15 cellular contexts compared by ENCODE assay signal in genomic region chr11:119583585-119583984, GRCh38.
DNase-seq lines count a peak whose midpoint lies in the region; ATAC-seq and TF ChIP-seq lines count a peak whose summit lies in the region.
"Had no signal": no experiment of that assay in that cellular context is flagged by ENCODE, and none has a peak within 500 bp of the region (broad histone marks: within the 10 kb centered on the region; RNA-seq: fewer than 3 reads in every experiment).

No MANE protein-coding gene starts in this region.

- H3K9me3 ChIP-seq in HEK293 (ENCODE audit: control insufficient read depth, insufficient read depth, low read depth, low read length), result no peaks in the 10 kb centered on the region
- H3K9me3 ChIP-seq in iPS-20b (ENCODE audit: insufficient read depth, low read depth, low read length), result peaks cover 7% of the 10 kb centered on the region; the same call in 1 of the 2 replicates
- no peaks in the 10 kb centered on the region for H3K9me3 ChIP-seq in tibial artery
- H3K9me3 ChIP-seq in HAP-1, result no peaks in the 10 kb centered on the region; the same call in 1 of the 2 replicates
- H3K9me3 ChIP-seq: right atrium auricular region had no signal

- CTCF ChIA-PET in HEK293 (lab: Yijun Ruan, JAX), result interaction anchor here (1.0 to 2.2 kb wide), 4 partner anchors 12 to 41 kb away, joined by 3 to 9 read pairs (median 4); no protein-coding TSS in a partner anchor

- no peak overlapping the region for H3K27ac ChIP-seq in HEK293 (ENCODE audit: extremely low read depth, low read depth, low read length)
- no peak overlapping the region for H3K27ac ChIP-seq in iPS-20b (ENCODE audit: low read length)
- no peak overlapping the region for H3K27ac ChIP-seq in tibial artery
- H3K27ac ChIP-seq: right atrium auricular region had no signal

- H3K9ac ChIP-seq in iPS-20b (ENCODE audit: low read depth, low read length), result peak overlapping the region; percentile 89; the same call in 1 of the 2 replicates

- no peak for ATAC-seq in activated CD4-positive, CD25-positive, alpha-beta regulatory T cell treated with anti-CD3 and anti-CD28 coated beads, Interleukin-2, amount 50 U/mL, for 24 hours
- ATAC-seq: left colon had no signal

- H3K27me3 Mint-ChIP-seq in CD14-positive monocyte (ENCODE audit: low read depth in 3 of 3) (peaks cover 9 to 18% (median 17%) of the 10 kb centered on the region in 3 donors), brain (peaks cover 11% of the 10 kb centered on the region)

- peaks cover 40% of the 10 kb centered on the region for H3K4me1 Mint-ChIP-seq in CD14-positive monocyte
- peaks cover 33% of the 10 kb centered on the region for H3K4me1 Mint-ChIP-seq in brain

- in situ Hi-C loops in HAP-1 (cut with MboI; ENCODE audit: low sequenced_read_pairs), result no loop called here

- H3K4me3 ChIP-seq in HEK293 (ENCODE audit: low read depth, low read length) (no peak overlapping the region), iPS-20b (ENCODE audit: low read length) (peak overlapping the region; percentile 74; the same call in 1 of the 2 replicates), tibial artery (no peak overlapping the region), HAP-1 (no peak overlapping the region)

- intact Hi-C loops in CD14-positive monocyte (cut with micrococcal nuclease), result no loop called here
- intact Hi-C loops in tibial artery (cut with DNase I; ENCODE audit: low total_unique reads), result no loop called here

- H3K27ac Mint-ChIP-seq in CD14-positive monocyte, result no peak overlapping the region
- peak overlapping the region in 2 of 5 experiments; percentile 89 to 95 for H3K27ac Mint-ChIP-seq in brain
- H3K27ac Mint-ChIP-seq: B cell, IgD-negative memory B cell had no signal

- H3K4me3 Mint-ChIP-seq in CD14-positive monocyte, result peak overlapping the region in 1 of 2 donors; percentile 83
- peak overlapping the region in 4 of 5 experiments; percentile 87 to 88 (median 88) for H3K4me3 Mint-ChIP-seq in brain

- TF ChIP-seq CTCF in CD14-positive monocyte (IDR thresholded peaks at IDR 0.05) (peak; percentile 17), HEK293 (tag by site-specific recombination; IDR thresholded peaks at IDR 0.05) (0 out of 2 replicates have a peak, but pooled peaks have one; percentile 7), brain (conservative IDR thresholded peaks at IDR 0.05) (no peak), tibial artery (IDR thresholded peaks at IDR 0.05) (no peak)

- DNase-seq in CD14-positive monocyte (ENCODE audit: low spot score) (no peak), activated gamma-delta T cell (lab: John Stamatoyannopoulos, UW) (no peak), tibial artery (no peak), HAP-1 (ENCODE audit: low spot score in 2 of 2) (no peak)
- DNase-seq: activated CD4-positive, CD25-positive, alpha-beta regulatory T cell; activated T-cell treated with anti-CD3 and anti-CD28 coated beads, Interleukin-2, amount 50 U/mL, for 1 hour; stimulated activated naive CD4-positive, alpha-beta T cell treated with Interleukin-2 at 50 U/mL for 16 hours had no signal

- H3K9me3 Mint-ChIP-seq in CD14-positive monocyte, result peaks cover 3 to 21% (median 10%) of the 10 kb centered on the region in 7 donors
- H3K9me3 Mint-ChIP-seq in brain, result peaks cover 0 to 7% (median 4%) of the 10 kb centered on the region in 5 experiments

- no peaks in the 10 kb centered on the region for H3K4me1 ChIP-seq in HEK293 (ENCODE audit: control insufficient read depth, insufficient read depth, low read length)
- H3K4me1 ChIP-seq in iPS-20b (ENCODE audit: insufficient read depth, low read length), result peaks cover 4% of the 10 kb centered on the region; the same call in 1 of the 2 replicates
- H3K4me1 ChIP-seq in tibial artery, result peaks cover 0 to 19% (median 15%) of the 10 kb centered on the region in 4 donors
- peaks cover 14% of the 10 kb centered on the region for H3K4me1 ChIP-seq in HAP-1

- H3K36me3 ChIP-seq in HEK293 (ENCODE audit: control insufficient read depth in 2 of 2, insufficient read depth in 1 of 2, low read length in 2 of 2), result no peaks in the 10 kb centered on the region
- H3K36me3 ChIP-seq in iPS-20b (ENCODE audit: insufficient read depth, low read depth, low read length), result no peaks in the 10 kb centered on the region
- no peaks in the 10 kb centered on the region for H3K36me3 ChIP-seq in tibial artery
- no peaks in the 10 kb centered on the region for H3K36me3 ChIP-seq in HAP-1 (replicated peaks)
- H3K36me3 ChIP-seq: right atrium auricular region had no signal

- H3K36me3 Mint-ChIP-seq in CD14-positive monocyte (no peaks in the 10 kb centered on the region), brain (no peaks in the 10 kb centered on the region)
- H3K36me3 Mint-ChIP-seq: IgD-negative memory B cell had no signal

- H3K27me3 ChIP-seq in iPS-20b (ENCODE audit: insufficient read depth, low read length) (peaks cover 21% of the 10 kb centered on the region), tibial artery (peaks cover 0 to 31% of the 10 kb centered on the region in 2 donors), HAP-1 (ENCODE audit: low read depth) (no peaks in the 10 kb centered on the region)

- POLR2A ChIA-PET in HEK293 (lab: Yijun Ruan, JAX), result no interaction called here

TF ChIP-seq in HEK293, 187 proteins besides CTCF, POLR2A, EP300 and RAD21:
- TF ChIP-seq YY1 (tag by site-specific recombination; IDR thresholded peaks at IDR 0.05) (no peak), ZFP69B (tag by site-specific recombination; IDR thresholded peaks at IDR 0.05) (no peak)
TF ChIP-seq in HEK293: peak in this region for 0.

Comparison
In these comparisons a context has a peak if more than half of its experiments do, and no peak if none do; other contexts are left out.
1. CTCF ChIP-seq: peak in CD14-positive monocyte (single experiment) and HEK293 (single experiment); none in brain (0 of 2) and tibial artery (0 of 2).